ENCODE assay signal across 8 cellular contexts in genomic region chr9:111037744-111038335, GRCh38. TPM values are rescaled to one million over a fixed set of nuclear protein-coding genes. Genes with fewer than 3 reads are reported as not detected.
DNase-seq lines count a peak whose midpoint lies in the region; ATAC-seq, FAIRE-seq and TF ChIP-seq lines count a peak whose summit lies in the region.

No MANE protein-coding gene starts in this region.

- FAIRE-seq in pancreas (lab: Jason Lieb, UNC): no peak

- intact Hi-C loops in pancreas (cut with DNase I): no loop called here

- 1 to 2% methylated on average over 26 to 82 of the region's 82 CpGs for WGBS in pancreas, 2 donors

- no peaks in the 10 kb centered on the region for H3K27me3 ChIP-seq in pancreas

- peak; percentile 55 for ATAC-seq in HG02610 (IDR thresholded peaks at IDR 0.05; ENCODE audit: unreplicated experiment)
- ATAC-seq in SK-N-SH treated with all-trans-retinoic acid at 6 μM for 48 hours: peak; percentile 72
- peak; percentile 50 to 64 (median 58) for ATAC-seq in pancreas
- no peak for ATAC-seq in HG02840 (IDR thresholded peaks at IDR 0.05; ENCODE audit: low FRiP score, unreplicated experiment)
- ATAC-seq in GM19035 (IDR thresholded peaks at IDR 0.05; ENCODE audit: unreplicated experiment): no peak

- peak; percentile 56 for DNase-seq in GDM1 (lab: John Stamatoyannopoulos, UW)
- DNase-seq in glutamatergic neuron: peak; percentile 63
- DNase-seq in pancreas: peak; percentile 32 to 83 (median 52)
- DNase-seq in dermis blood vessel endothelial cell: no peak

- no peaks in the 10 kb centered on the region for H3K36me3 Mint-ChIP-seq in glutamatergic neuron (ENCODE audit: unreplicated experiment)

- no peaks in the 10 kb centered on the region for H3K9me3 ChIP-seq in pancreas

- H3K4me1 Mint-ChIP-seq in glutamatergic neuron (ENCODE audit: low read depth, unreplicated experiment): peaks cover 2% of the 10 kb centered on the region

- H3K4me1 ChIP-seq in pancreas: peaks cover 0 to 14% (median 6%) of the 10 kb centered on the region in 3 donors

- TF ChIP-seq CTCF in glutamatergic neuron (IDR thresholded peaks at IDR 0.05; ENCODE audit: partially characterized antibody, unreplicated experiment) (peak; percentile 19), pancreas (IDR thresholded peaks at IDR 0.05) (no peak)

- peaks cover 16% of the 10 kb centered on the region for H3K27me3 Mint-ChIP-seq in glutamatergic neuron (ENCODE audit: unreplicated experiment)

- H3K4me3 Mint-ChIP-seq in glutamatergic neuron (ENCODE audit: unreplicated experiment): no peak overlapping the region

- peak overlapping the region; percentile 32 to 91 (median 84) for H3K27ac ChIP-seq in pancreas

- peak overlapping the region; percentile 55 to 80 (median 68) for H3K4me3 ChIP-seq in pancreas

- no peaks in the 10 kb centered on the region for H3K36me3 ChIP-seq in pancreas

- peaks cover 3% of the 10 kb centered on the region for H3K9me3 Mint-ChIP-seq in glutamatergic neuron (ENCODE audit: unreplicated experiment)

- no peak overlapping the region for H3K27ac Mint-ChIP-seq in glutamatergic neuron (ENCODE audit: unreplicated experiment)

TF ChIP-seq in SK-N-SH treated with all-trans-retinoic acid at 6 μM for 48 hours, 23 proteins besides CTCF, POLR2A, EP300 and RAD21:
- TF ChIP-seq ZNF8 (CRISPR knock-in tag; IDR thresholded peaks at IDR 0.05) (no peak), ESRRG (CRISPR knock-in tag; IDR thresholded peaks at IDR 0.05) (no peak), BACH2 (CRISPR knock-in tag; IDR thresholded peaks at IDR 0.05; ENCODE audit: borderline replicate concordance) (no peak), RARB (CRISPR knock-in tag; IDR thresholded peaks at IDR 0.05) (no peak), ZFP30 (CRISPR knock-in tag; IDR thresholded peaks at IDR 0.05) (no peak), CSDC2 (CRISPR knock-in tag; IDR thresholded peaks at IDR 0.05) (no peak), TCF4 (CRISPR knock-in tag; IDR thresholded peaks at IDR 0.05; ENCODE audit: borderline replicate concordance) (no peak), ZNF70 (CRISPR knock-in tag; IDR thresholded peaks at IDR 0.05) (no peak), TSHZ2 (CRISPR knock-in tag; IDR thresholded peaks at IDR 0.05) (no peak), CSRNP3 (CRISPR knock-in tag; IDR thresholded peaks at IDR 0.05) (no peak), PATZ1 (CRISPR knock-in tag; IDR thresholded peaks at IDR 0.05; ENCODE audit: borderline replicate concordance) (no peak)
- TF ChIP-seq, protein P1, sequence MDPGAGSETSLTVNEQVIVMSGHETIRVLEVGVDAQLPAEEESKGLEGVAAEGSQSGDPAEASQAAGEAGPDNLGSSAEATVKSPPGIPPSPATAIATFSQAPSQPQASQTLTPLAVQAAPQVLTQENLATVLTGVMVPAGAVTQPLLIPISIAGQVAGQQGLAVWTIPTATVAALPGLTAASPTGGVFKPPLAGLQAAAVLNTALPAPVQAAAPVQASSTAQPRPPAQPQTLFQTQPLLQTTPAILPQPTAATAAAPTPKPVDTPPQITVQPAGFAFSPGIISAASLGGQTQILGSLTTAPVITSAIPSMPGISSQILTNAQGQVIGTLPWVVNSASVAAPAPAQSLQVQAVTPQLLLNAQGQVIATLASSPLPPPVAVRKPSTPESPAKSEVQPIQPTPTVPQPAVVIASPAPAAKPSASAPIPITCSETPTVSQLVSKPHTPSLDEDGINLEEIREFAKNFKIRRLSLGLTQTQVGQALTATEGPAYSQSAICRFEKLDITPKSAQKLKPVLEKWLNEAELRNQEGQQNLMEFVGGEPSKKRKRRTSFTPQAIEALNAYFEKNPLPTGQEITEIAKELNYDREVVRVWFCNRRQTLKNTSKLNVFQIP (CRISPR knock-in tag; IDR thresholded peaks at IDR 0.05; ENCODE audit: borderline replicate concordance, low read depth): no peak

RNA-seq across cellular contexts. Expression of gene LPAR1, which starts 0.4 kb away (rescaled TPM):
- total RNA-seq in glutamatergic neuron (ENCODE audit: unreplicated experiment) (0.56 TPM), pancreas (10 to 100 TPM in 1 of 6 donors, 1 to 10 TPM in 5; 3.8 to 11.4 (median 6.0) TPM), dermis blood vessel endothelial cell (0.05 and 0.17 TPM in 2 replicates)
- 1 to 10 TPM; 4.3 to 5.5 TPM for polyA plus RNA-seq in pancreas

Comparison
In these comparisons a context has a peak if more than half of its experiments do, and no peak if none do; other contexts are left out.
1. ATAC-seq: peak in HG02610 (single experiment), SK-N-SH treated with all-trans-retinoic acid at 6 μM for 48 hours (single experiment) and pancreas (4 of 4); none in HG02840 (single experiment) and GM19035 (single experiment).